In genomic region chr20:36538026-36538764, GRCh38 we compare ENCODE assay signal across 18 cellular contexts. TPM values are rescaled to one million over a fixed set of nuclear protein-coding genes. Genes with fewer than 3 reads are reported as not detected.
DNase-seq lines count a peak whose midpoint lies in the region; ATAC-seq and TF ChIP-seq lines count a peak whose summit lies in the region.
"Had no signal": no experiment of that assay in that cellular context is flagged by ENCODE, and none has a peak within 500 bp of the region (broad histone marks: within the 10 kb centered on the region; RNA-seq: fewer than 3 reads in every experiment).

No MANE protein-coding gene starts in this region.

- no peak for TF ChIP-seq POLR2A in sigmoid colon (IDR thresholded peaks at IDR 0.05)

- no peak overlapping the region for H3K27ac Mint-ChIP-seq in GM23338
- H3K27ac Mint-ChIP-seq: activated CD4-positive, alpha-beta memory T cell treated with anti-CD3 and anti-CD28 coated beads, Interleukin-2, amount 10 ng/mL, durations not matched to agents 7 days and 5 days; CD8-positive, alpha-beta memory T cell had no signal

- H3K36me3 ChIP-seq in GM23338 (ENCODE audit: insufficient read depth) (no peaks in the 10 kb centered on the region), sigmoid colon (peaks cover 0 to 7% (median 3%) of the 10 kb centered on the region in 4 donors)
- H3K36me3 ChIP-seq: Peyer's patch had no signal

- no peak overlapping the region for H3K4me2 ChIP-seq in GM23338
- H3K4me2 ChIP-seq: smooth muscle cell had no signal

- H3K27ac ChIP-seq in GM23338 (ENCODE audit: low read depth) = 0 out of 2 replicates have a peak overlapping the region, but pooled peaks have one; percentile 27
- peak overlapping the region; percentile 98 to 100 (median 99) for H3K27ac ChIP-seq in sigmoid colon
- H3K27ac ChIP-seq: VCaP had no signal

- H3K4me3 ChIP-seq in GM23338 (no peak overlapping the region), astrocyte of the cerebellum (ENCODE audit: low read depth, low read length) (no peak overlapping the region), fibroblast of pulmonary artery (replicated peaks; ENCODE audit: low read depth, low read length) (no peak overlapping the region), sigmoid colon (no peak overlapping the region)
- H3K4me3 ChIP-seq: Peyer's patch, smooth muscle cell had no signal

- H3F3A ChIP-seq in GM23338 (replicated peaks; ENCODE audit: low read depth) = 0 out of 2 replicates have a peak, but pooled peaks cover 4% of the 10 kb centered on the region

- 89% methylated on average over 12 of the region's 12 CpGs for WGBS in sigmoid colon, 2 donors

- intact Hi-C loops in sigmoid colon (cut with DNase I) = no loop called here

- no peaks in the 10 kb centered on the region for H3K36me3 Mint-ChIP-seq in GM23338 (ENCODE audit: low read depth)
- H3K36me3 Mint-ChIP-seq: CD8-positive, alpha-beta memory T cell had no signal

- no peak overlapping the region for H2AFZ ChIP-seq in GM23338

- H3K9me3 ChIP-seq in sigmoid colon = no peaks in the 10 kb centered on the region
- H3K9me3 ChIP-seq: Peyer's patch had no signal

- in situ Hi-C loops in astrocyte of the cerebellum (cut with HindIII; ENCODE audit: low sequenced_read_pairs) = no loop called here

- H3K27me3 ChIP-seq in GM23338 (ENCODE audit: insufficient read depth) (no peaks in the 10 kb centered on the region), sigmoid colon (no peaks in the 10 kb centered on the region)
- H3K27me3 ChIP-seq: Peyer's patch had no signal

- TF ChIP-seq EP300 in sigmoid colon (IDR thresholded peaks at IDR 0.05) = no peak

- peaks cover 16% of the 10 kb centered on the region for H3K4me1 ChIP-seq in GM23338 (ENCODE audit: insufficient read depth)
- H3K4me1 ChIP-seq in sigmoid colon = peaks cover 0 to 46% (median 43%) of the 10 kb centered on the region in 4 donors

- 0 out of 2 replicates have a peak, but pooled peaks cover 4% of the 10 kb centered on the region for H4K20me1 ChIP-seq in GM23338 (replicated peaks; ENCODE audit: insufficient read depth)

- DNase-seq in GM23338 (ENCODE audit: low spot score) (no peak), astrocyte of the cerebellum (ENCODE audit: low read depth) (peak; percentile 40), fibroblast of pulmonary artery (ENCODE audit: low read depth) (peak; percentile 91), sigmoid colon (peak; percentile 68), HuH-7 (ENCODE audit: low spot score) (no peak), NCI-H774 (lab: John Stamatoyannopoulos, UW) (no peak), NCI-H524 (lab: John Stamatoyannopoulos, UW) (no peak)
- no peak for DNase-seq in stimulated activated CD4-positive, alpha-beta T cell treated with anti-CD3 and anti-CD28 coated beads, Interleukin-12 subunit alpha, Interleukin-12 subunit beta, amount 100 ng/mL, for 4 hours
- DNase-seq: activated CD4-positive, alpha-beta memory T cell treated with anti-CD3 and anti-CD28 coated beads, Interleukin-2, amount 10 ng/mL, durations not matched to agents 7 days and 5 days; CD8-positive, alpha-beta memory T cell; foreskin melanocyte; mesenchymal stem cell; NCI-H187; stimulated activated naive CD4-positive, alpha-beta T cell treated with Interleukin-2 at 50 U/mL for 16 hours; SW 1271 had no signal

- ATAC-seq in GM23338 = no peak

- peaks cover 9% of the 10 kb centered on the region; the same call in 1 of the 2 replicates for H3K79me2 ChIP-seq in GM23338 (replicated peaks; ENCODE audit: insufficient read depth)

- no peak overlapping the region for H3K4me3 Mint-ChIP-seq in GM23338
- H3K4me3 Mint-ChIP-seq: activated CD4-positive, alpha-beta memory T cell treated with anti-CD3 and anti-CD28 coated beads, Interleukin-2, amount 10 ng/mL, durations not matched to agents 7 days and 5 days; CD8-positive, alpha-beta memory T cell had no signal

- TF ChIP-seq CTCF in GM23338 (conservative IDR thresholded peaks at IDR 0.05; ENCODE audit: low read depth in 2 of 2) (no peak), astrocyte of the cerebellum (IDR thresholded peaks at IDR 0.05; ENCODE audit: low read depth, low read length, missing control alignments) (no peak), fibroblast of pulmonary artery (IDR thresholded peaks at IDR 0.05; ENCODE audit: low read length, missing control alignments) (no peak), sigmoid colon (IDR thresholded peaks at IDR 0.05) (peak in 2 of 4 experiments; percentile 23 to 26)

- H3K4me1 Mint-ChIP-seq in GM23338 = peaks cover 24% of the 10 kb centered on the region
- H3K4me1 Mint-ChIP-seq: activated CD4-positive, alpha-beta memory T cell treated with anti-CD3 and anti-CD28 coated beads, Interleukin-2, amount 10 ng/mL, durations not matched to agents 7 days and 5 days had no signal

- no peaks in the 10 kb centered on the region for H3K9me3 Mint-ChIP-seq in GM23338
- H3K9me3 Mint-ChIP-seq: activated CD4-positive, alpha-beta memory T cell treated with anti-CD3 and anti-CD28 coated beads, Interleukin-2, amount 10 ng/mL, durations not matched to agents 7 days and 5 days; CD8-positive, alpha-beta memory T cell had no signal

- H3K27me3 Mint-ChIP-seq in GM23338 (ENCODE audit: insufficient read depth, low read depth, poor library complexity) = peaks cover 8% of the 10 kb centered on the region

- H3K9me2 ChIP-seq in GM23338 (ENCODE audit: insufficient read depth) = no peaks in the 10 kb centered on the region

TF ChIP-seq in GM23338, 12 proteins besides CTCF, POLR2A, EP300 and RAD21 (continues in another document):
- TF ChIP-seq ZNF462 (CRISPR knock-in tag; IDR thresholded peaks at IDR 0.05) (no peak), CREB1 (CRISPR knock-in tag; IDR thresholded peaks at IDR 0.05; ENCODE audit: low read depth) (no peak), JUNB (IDR thresholded peaks at IDR 0.05; ENCODE audit: unreplicated experiment) (no peak)

RNA-seq across cellular contexts. Expression of gene MYL9, which starts 3.1 kb away (rescaled TPM):
- 23.5 and 29.7 TPM in 2 replicates for total RNA-seq in GM23338 (2014; rRNA removed; shearing (Covaris generic))
- polyA plus RNA-seq in GM23338 (2016; fragmentation: Nextera tagmentation; extraction: Ambion mirVana) (100 and 123 TPM in 2 replicates), sigmoid colon (100 to 1,000 TPM in 2 of 3 donors, 10 to 100 TPM in 1; 26.4 to 168 (median 105) TPM)
- total RNA-seq in sigmoid colon = 1,000 to 10,000 TPM; 1,167 to 2,082 (median 1,738) TPM
- total RNA-seq: CD8-positive, alpha-beta memory T cell had no signal
- polyA plus RNA-seq: CD8-positive, alpha-beta memory T cell had no signal

RNA-seq across cellular contexts. Expression of gene TGIF2, which starts 35.2 kb away (rescaled TPM):
- total RNA-seq in GM23338 (2014; rRNA removed; shearing (Covaris generic)) = 59.8 and 63.2 TPM in 2 replicates
- polyA plus RNA-seq in GM23338 (2016; fragmentation: Nextera tagmentation; extraction: Ambion mirVana) (44.8 and 47.6 TPM in 2 replicates), sigmoid colon (10 to 100 TPM in 1 of 3 donors, 1 to 10 TPM in 2; 2.1 to 10.0 (median 2.4) TPM)
- 10 to 100 TPM in 3 of 4 donors, 1 to 10 TPM in 1; 8.9 to 13.6 (median 11.1) TPM for total RNA-seq in sigmoid colon

Comparison
In these comparisons a context has a peak if more than half of its experiments do, and no peak if none do; other contexts are left out.
1. DNase-seq: peak in astrocyte of the cerebellum (single experiment), fibroblast of pulmonary artery (single experiment) and sigmoid colon (single experiment); none in GM23338 (single experiment), HuH-7 (single experiment), NCI-H774 (single experiment), stimulated activated CD4-positive, alpha-beta T cell treated with anti-CD3 and anti-CD28 coated beads, Interleukin-12 subunit alpha, Interleukin-12 subunit beta, amount 100 ng/mL, for 4 hours (single experiment) and NCI-H524 (0 of 2).
2. RNA of gene MYL9, which starts 3.1 kb away (total RNA-seq): 1,167 to 2,082 TPM in sigmoid colon; 23.5 to 29.7 TPM in GM23338; every median in the first group is over 10 times any median in the second.